In the genomic region with DNA sequence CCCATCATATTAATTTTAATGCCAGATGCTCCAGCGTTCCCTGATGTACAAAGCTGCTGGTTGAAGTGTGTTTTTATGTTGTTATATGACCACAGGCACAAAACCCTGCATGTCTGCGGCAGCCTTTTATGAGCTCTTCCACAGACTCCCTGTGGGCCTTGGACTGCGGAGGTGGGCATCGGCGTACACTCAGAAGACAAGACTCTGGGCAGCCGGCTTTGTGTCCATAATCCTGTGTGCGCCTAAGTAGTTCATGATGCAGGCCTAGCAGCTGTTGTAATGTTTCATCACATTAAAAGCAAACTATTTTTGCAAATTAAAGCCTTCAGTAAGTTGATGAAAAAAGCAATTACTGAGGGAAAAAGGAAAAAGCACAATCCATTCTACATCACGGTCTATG, we compare ENCODE assay signal across 14 cellular contexts.
DNase-seq lines count a peak whose midpoint lies in the region; ATAC-seq and TF ChIP-seq lines count a peak whose summit lies in the region.
"Had no signal": no experiment of that assay in that cellular context is flagged by ENCODE, and none has a peak within 500 bp of the region (broad histone marks: within the 10 kb centered on the region; RNA-seq: fewer than 3 reads in every experiment).

No MANE protein-coding gene starts in this region.

- peaks cover 82% of the 10 kb centered on the region for H3K36me3 Mint-ChIP-seq in nephron (ENCODE audit: low read depth)
- H3K36me3 Mint-ChIP-seq: CD4-positive, alpha-beta memory T cell had no signal

- peaks cover 82% of the 10 kb centered on the region for H3K4me1 Mint-ChIP-seq in nephron

- no peaks in the 10 kb centered on the region for H3K9me3 ChIP-seq in WERI-Rb-1 (ENCODE audit: severe bottlenecking)
- H3K9me3 ChIP-seq: SK-N-SH had no signal

- no peaks in the 10 kb centered on the region for H3K27me3 ChIP-seq in WERI-Rb-1 (ENCODE audit: insufficient read depth, low read depth, severe bottlenecking)

- ATAC-seq in GM21717 (IDR thresholded peaks at IDR 0.05; ENCODE audit: unreplicated experiment) (no peak), HG03139 (IDR thresholded peaks at IDR 0.05; ENCODE audit: unreplicated experiment) (no peak)

- no peak overlapping the region for H3K4me3 ChIP-seq in WERI-Rb-1 (ENCODE audit: low read depth, low read length)
- H3K4me3 ChIP-seq: PC-9 had no signal

- H3K4me3 Mint-ChIP-seq in nephron = no peak overlapping the region
- H3K4me3 Mint-ChIP-seq: CD4-positive, alpha-beta memory T cell had no signal

- no peaks in the 10 kb centered on the region for H3K9me3 Mint-ChIP-seq in nephron
- H3K9me3 Mint-ChIP-seq: CD4-positive, alpha-beta memory T cell had no signal

- TF ChIP-seq CTCF in WERI-Rb-1 (IDR thresholded peaks at IDR 0.05; ENCODE audit: low read depth, low read length) (no peak), nephron (IDR thresholded peaks at IDR 0.05; ENCODE audit: unreplicated experiment in 3 of 3) (no peak)

- peaks cover 6% of the 10 kb centered on the region; the same call in 1 of the 2 replicates for H3K36me3 ChIP-seq in WERI-Rb-1

- H3K27ac Mint-ChIP-seq in nephron = peak overlapping the region; percentile 32 to 78 (median 39)
- H3K27ac Mint-ChIP-seq: CD4-positive, alpha-beta memory T cell had no signal

- peak overlapping the region; percentile 63 for H3K27ac ChIP-seq in WERI-Rb-1
- H3K27ac ChIP-seq: PC-9 had no signal

- DNase-seq in NCI-H2171 treated with DMSO at 0.1 percent for 48 hours (lab: John Stamatoyannopoulos, UW) (peak; percentile 10), NCI-H2171 (lab: John Stamatoyannopoulos, UW) (no peak), DMS79 treated with DMSO at 0.1 percent for 48 hours (lab: John Stamatoyannopoulos, UW) (peak; percentile 64), WERI-Rb-1 (peak; percentile 72), DMS114 treated with DMSO at 0.1 percent for 48 hours (lab: John Stamatoyannopoulos, UW; ENCODE audit: unreplicated experiment) (no peak)
- DNase-seq: CD4-positive, alpha-beta memory T cell; NCI-H226; NK-92 treated with Interleukin-12 subunit alpha and Interleukin-12 subunit beta, amount 100 ng/mL, for 24 hours; PC-9; SK-N-SH; T-helper 1 cell had no signal

- no peaks in the 10 kb centered on the region for H3K27me3 Mint-ChIP-seq in nephron (ENCODE audit: low read depth)
- H3K27me3 Mint-ChIP-seq: CD4-positive, alpha-beta memory T cell had no signal

Comparison
In these comparisons a context has a peak if more than half of its experiments do, and no peak if none do; other contexts are left out.
1. DNase-seq: peak in NCI-H2171 treated with DMSO at 0.1 percent for 48 hours (single experiment), DMS79 treated with DMSO at 0.1 percent for 48 hours (single experiment) and WERI-Rb-1 (single experiment); none in NCI-H2171 (single experiment) and DMS114 treated with DMSO at 0.1 percent for 48 hours (single experiment).